Comparison of ENCODE assay signal across 2 cellular contexts in the genomic region with DNA sequence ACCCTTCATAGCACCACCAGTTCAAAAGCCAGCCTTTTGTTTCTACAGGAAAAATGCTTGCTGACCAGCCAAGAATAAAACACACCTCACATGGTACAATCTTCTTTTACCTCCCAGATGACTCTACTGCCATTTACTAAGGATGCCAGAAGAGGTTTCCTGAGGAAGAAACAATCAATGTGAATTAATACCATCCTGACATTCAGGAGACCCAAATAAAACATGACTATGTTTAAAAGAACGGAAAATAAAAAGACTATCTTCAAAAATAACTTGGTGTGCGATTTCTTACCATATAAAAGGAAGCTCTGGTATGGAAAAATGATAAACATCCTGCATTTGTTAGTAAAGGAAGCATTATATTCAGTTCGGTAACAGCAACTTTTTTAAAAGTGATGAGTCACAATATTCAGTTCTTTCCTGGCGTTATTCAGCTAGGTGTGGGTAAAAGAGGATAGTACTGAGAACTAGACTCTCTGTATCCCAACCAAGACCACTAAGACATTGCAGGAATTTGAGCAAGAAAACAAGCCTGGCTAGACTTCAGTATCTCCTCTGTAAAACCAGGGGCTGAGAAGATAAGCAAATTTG.
TF ChIP-seq lines count a peak whose summit lies in the region.

No MANE protein-coding gene starts in this region.

TF ChIP-seq in A549, 52 proteins besides CTCF, POLR2A, EP300 and RAD21:
- TF ChIP-seq PHF8 (IDR thresholded peaks at IDR 0.05; ENCODE audit: borderline replicate concordance, low read depth) = no peak
- TF ChIP-seq FOSL2 (IDR thresholded peaks at IDR 0.05) = no peak
- peak; percentile 17; the same call in 1 of the 2 replicates for TF ChIP-seq FOSL2 (CRISPR knock-in tag; IDR thresholded peaks at IDR 0.05)
- TF ChIP-seq MAFK (IDR thresholded peaks at IDR 0.05; ENCODE audit: partially characterized antibody) = peak; percentile 55

TF ChIP-seq in IMR-90, 13 proteins besides CTCF, POLR2A, EP300 and RAD21:
- no peak for TF ChIP-seq SMC3 (IDR thresholded peaks at IDR 0.05; ENCODE audit: low read depth, low read length)
- peak; percentile 20; the same call in 1 of the 2 replicates for TF ChIP-seq NFE2L2 (IDR thresholded peaks at IDR 0.05; ENCODE audit: low read depth, low read length)
